In the genomic region with DNA sequence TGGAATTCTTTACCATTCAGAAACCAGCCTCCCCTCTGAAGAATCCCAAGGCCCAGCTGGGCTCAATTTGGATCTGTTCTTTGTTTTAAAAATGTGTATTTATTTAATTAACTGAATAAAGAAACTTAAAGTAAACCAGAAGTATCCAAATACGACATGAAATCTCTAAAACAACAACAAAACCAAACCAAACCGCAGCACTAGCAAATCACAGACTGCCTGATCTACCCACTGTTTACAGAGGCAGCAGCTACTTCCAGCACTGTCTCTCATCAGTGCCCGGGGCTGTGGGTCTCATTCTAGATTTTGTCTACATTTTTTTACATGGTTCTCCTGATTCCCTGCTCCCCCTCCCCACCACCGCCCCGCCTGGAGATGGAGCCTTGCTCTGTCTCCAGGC, we compare ENCODE assay signal across 9 cellular contexts. TPM values are rescaled to one million over a fixed set of nuclear protein-coding genes. Genes with fewer than 3 reads are reported as not detected.
DNase-seq lines count a peak whose midpoint lies in the region; ATAC-seq and TF ChIP-seq lines count a peak whose summit lies in the region.
"Had no signal": no experiment of that assay in that cellular context is flagged by ENCODE, and none has a peak within 500 bp of the region (broad histone marks: within the 10 kb centered on the region; RNA-seq: fewer than 3 reads in every experiment).

No MANE protein-coding gene starts in this region.

- ATAC-seq in DND-41 (ENCODE audit: insufficient read depth, low read depth) (no peak), HG03175 (IDR thresholded peaks at IDR 0.05; ENCODE audit: unreplicated experiment) (no peak), HG03039 (IDR thresholded peaks at IDR 0.05; ENCODE audit: unreplicated experiment) (no peak)

- TF ChIP-seq EP300 in sigmoid colon (IDR thresholded peaks at IDR 0.05), result no peak

- peaks cover 16% of the 10 kb centered on the region; the same call in 1 of the 2 replicates for H3K36me3 ChIP-seq in DND-41 (ENCODE audit: insufficient read depth, low read length)
- H3K36me3 ChIP-seq in SK-N-MC (ENCODE audit: insufficient read depth, low read length), result no peaks in the 10 kb centered on the region
- no peaks in the 10 kb centered on the region for H3K36me3 ChIP-seq in sigmoid colon

- H2AFZ ChIP-seq in DND-41 (ENCODE audit: low read depth, low read length), result no peak overlapping the region

- H3K4me3 ChIP-seq in DND-41 (ENCODE audit: low read depth in 1 of 2, low read length in 2 of 2) (peak overlapping the region in 1 of 2 experiments; percentile 75; a peak in 2 of 4 replicates), SK-N-MC (0 out of 2 replicates have a peak overlapping the region, but pooled peaks have one; percentile 87), fibroblast of pulmonary artery (replicated peaks; ENCODE audit: low read depth, low read length) (peak overlapping the region; percentile 98), sigmoid colon (peak overlapping the region; percentile 68 to 94 (median 84))

- intact Hi-C loops in sigmoid colon (cut with DNase I), result loop anchor here (2.0 kb wide), 1 partner anchor 60 kb away; no protein-coding TSS in a partner anchor

- WGBS in sigmoid colon, 2 donors, result 18 to 48% methylated on average over 5 of the region's 5 CpGs

- no peaks in the 10 kb centered on the region for H3K9me3 ChIP-seq in DND-41 (ENCODE audit: insufficient read depth, low read length, severe bottlenecking)
- no peaks in the 10 kb centered on the region for H3K9me3 ChIP-seq in SK-N-MC (ENCODE audit: low read depth, low read length)
- H3K9me3 ChIP-seq in sigmoid colon, result no peaks in the 10 kb centered on the region

- TF ChIP-seq CTCF in DND-41 (IDR thresholded peaks at IDR 0.05; ENCODE audit: borderline replicate concordance, extremely low read depth, low read length, poor library complexity, severe bottlenecking) (no peak), fibroblast of pulmonary artery (IDR thresholded peaks at IDR 0.05; ENCODE audit: low read length, missing control alignments) (no peak), sigmoid colon (IDR thresholded peaks at IDR 0.05) (no peak)

- H3K27me3 ChIP-seq in DND-41 (ENCODE audit: insufficient read depth, low read length, poor library complexity) (no peaks in the 10 kb centered on the region), sigmoid colon (no peaks in the 10 kb centered on the region)

- H3K4me1 ChIP-seq in DND-41 (ENCODE audit: insufficient read depth, low read length), result peaks cover 57% of the 10 kb centered on the region
- H3K4me1 ChIP-seq in sigmoid colon, result peaks cover 0 to 64% (median 56%) of the 10 kb centered on the region in 4 donors

- H3K27ac ChIP-seq in DND-41 (ENCODE audit: low read length), result peak overlapping the region; percentile 85
- no peak overlapping the region for H3K27ac ChIP-seq in SK-N-MC
- peak overlapping the region; percentile 86 to 93 (median 88) for H3K27ac ChIP-seq in sigmoid colon

- peak overlapping the region; percentile 72; the same call in 1 of the 2 replicates for H3K9ac ChIP-seq in DND-41 (ENCODE audit: low read depth, low read length)
- no peak overlapping the region for H3K9ac ChIP-seq in SK-N-MC (ENCODE audit: insufficient read length)

- peaks cover 36% of the 10 kb centered on the region; the same call in 1 of the 2 replicates for H4K20me1 ChIP-seq in DND-41 (ENCODE audit: insufficient read depth, low read length)

- no peak for TF ChIP-seq POLR2A in sigmoid colon (IDR thresholded peaks at IDR 0.05)

- peak overlapping the region; percentile 85 for H3K4me2 ChIP-seq in DND-41 (ENCODE audit: insufficient read depth, low read length)

- peaks cover 71% of the 10 kb centered on the region for H3K79me2 ChIP-seq in DND-41 (ENCODE audit: insufficient read depth, low read length)

- DNase-seq in DND-41, result no peak
- no peak for DNase-seq in SK-N-MC (ENCODE audit: low read depth, low spot score)
- DNase-seq in fibroblast of pulmonary artery (ENCODE audit: low read depth), result no peak
- DNase-seq in sigmoid colon, result no peak
- no peak for DNase-seq in NCI-H1436 (lab: John Stamatoyannopoulos, UW)
- DNase-seq in hippocampal formation (lab: John Stamatoyannopoulos, UW), result no peak
- DNase-seq: activated effector memory CD4-positive, alpha-beta T cell treated with Interleukin-2 at 50 U/mL for 16 hours had no signal

RNA-seq across cellular contexts. Expression of gene FLNB, which starts 2.3 kb away (rescaled TPM):
- total RNA-seq in sigmoid colon, result 100 to 1,000 TPM in 1 of 4 donors, 10 to 100 TPM in 3; 51.7 to 121 (median 76.7) TPM
- polyA plus RNA-seq in sigmoid colon, result 100 to 1,000 TPM; 109 to 277 (median 121) TPM
